ENCODE assay signal across 9 cellular contexts in the genomic region with DNA sequence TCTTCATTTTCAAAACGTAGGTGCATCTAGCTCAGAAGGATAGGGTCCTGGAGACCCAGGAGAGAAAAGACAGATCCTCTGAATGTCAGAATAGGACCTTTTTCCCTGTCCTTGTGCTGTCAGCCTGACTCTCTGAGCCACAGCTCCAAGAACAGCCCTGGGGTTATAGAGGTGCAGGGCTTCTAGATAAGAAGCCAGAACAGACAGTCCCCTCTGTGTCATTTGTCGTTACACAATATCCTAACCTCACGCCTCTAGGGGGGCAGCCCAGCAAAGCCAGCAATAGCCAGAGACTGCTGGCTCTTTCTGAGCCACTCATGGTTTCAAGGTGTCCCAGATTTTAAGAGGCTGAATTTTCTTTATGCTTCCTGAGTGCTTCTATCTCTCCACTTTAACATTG.
DNase-seq lines count a peak whose midpoint lies in the region; ATAC-seq, FAIRE-seq and TF ChIP-seq lines count a peak whose summit lies in the region.
"Had no signal": no experiment of that assay in that cellular context is flagged by ENCODE, and none has a peak within 500 bp of the region (broad histone marks: within the 10 kb centered on the region; RNA-seq: fewer than 3 reads in every experiment).

No MANE protein-coding gene starts in this region.

- no peak for TF ChIP-seq EP300 in suprapubic skin (IDR thresholded peaks at IDR 0.05)

- no peak for ATAC-seq in HG02571 (IDR thresholded peaks at IDR 0.05; ENCODE audit: unreplicated experiment)

- no peak for DNase-seq in activated T-cell treated with anti-CD3 and anti-CD28 coated beads, Interleukin-2, amount 50 U/mL, for 24 hours
- no peak for DNase-seq in activated T-cell treated with anti-CD3 and anti-CD28 coated beads, Interleukin-2, amount 50 U/mL, for 1 hour
- DNase-seq in right atrium auricular region (ENCODE audit: low spot score) (peak; percentile 70), testis (peak; percentile 18), HTR-8/SVneo (ENCODE audit: insufficient read length, low spot score) (no peak), suprapubic skin (ENCODE audit: low spot score in 2 of 2) (no peak)

- H3K27ac ChIP-seq in OCI-LY3 (ENCODE audit: low read length), result peak overlapping the region; percentile 39
- peak overlapping the region; percentile 70 to 88 for H3K27ac ChIP-seq in right atrium auricular region
- H3K27ac ChIP-seq in testis, result no peak overlapping the region
- H3K27ac ChIP-seq in suprapubic skin, result no peak overlapping the region

- no peaks in the 10 kb centered on the region for H4K20me1 ChIP-seq in OCI-LY3 (ENCODE audit: insufficient read depth, low read length)

- peak overlapping the region; percentile 71 for H3K4me3 ChIP-seq in OCI-LY3 (ENCODE audit: low read length)
- H3K4me3 ChIP-seq in right atrium auricular region, result no peak overlapping the region
- no peak overlapping the region for H3K4me3 ChIP-seq in testis
- H3K4me3 ChIP-seq in suprapubic skin, result no peak overlapping the region

- H3K79me2 ChIP-seq in OCI-LY3 (ENCODE audit: low read length), result no peaks in the 10 kb centered on the region

- no peak overlapping the region for H3K4me3 Mint-ChIP-seq in activated T-cell treated with anti-CD3 and anti-CD28 coated beads, Interleukin-2, amount 50 U/mL, for 24 hours
- H3K4me3 Mint-ChIP-seq: nephron had no signal

- H3K9me3 ChIP-seq in OCI-LY3 (ENCODE audit: insufficient read depth, low read length) (no peaks in the 10 kb centered on the region), right atrium auricular region (no peaks in the 10 kb centered on the region), testis (no peaks in the 10 kb centered on the region), suprapubic skin (no peaks in the 10 kb centered on the region)

- WGBS in testis, 2 donors, result 17 to 43% methylated on average over 3 of the region's 3 CpGs
- 51% methylated on average over 3 of the region's 3 CpGs for WGBS in suprapubic skin

- H3K27me3 ChIP-seq in OCI-LY3 (ENCODE audit: low read depth, low read length) (peaks cover 17% of the 10 kb centered on the region), right atrium auricular region (no peaks in the 10 kb centered on the region), testis (no peaks in the 10 kb centered on the region), suprapubic skin (no peaks in the 10 kb centered on the region)

- intact Hi-C loops in testis (cut with DNase I; ENCODE audit: low total_unique reads), result no loop called here

- peak overlapping the region; percentile 29; the same call in 1 of the 2 replicates for H3K9ac ChIP-seq in OCI-LY3 (ENCODE audit: low read length)

- peaks cover 2% of the 10 kb centered on the region for H3K9me3 Mint-ChIP-seq in activated T-cell treated with anti-CD3 and anti-CD28 coated beads, Interleukin-2, amount 50 U/mL, for 24 hours

- H3K27ac Mint-ChIP-seq in activated T-cell treated with anti-CD3 and anti-CD28 coated beads, Interleukin-2, amount 50 U/mL, for 24 hours, result peak overlapping the region; percentile 16
- H3K27ac Mint-ChIP-seq: nephron had no signal

- TF ChIP-seq CTCF in OCI-LY3 (IDR thresholded peaks at IDR 0.05; ENCODE audit: low read depth, low read length) (no peak), right atrium auricular region (IDR thresholded peaks at IDR 0.05) (no peak), testis (IDR thresholded peaks at IDR 0.05) (no peak), suprapubic skin (IDR thresholded peaks at IDR 0.05) (no peak)

- no peak overlapping the region for H2AFZ ChIP-seq in OCI-LY3 (ENCODE audit: low read depth, low read length)

- H3K27me3 Mint-ChIP-seq in activated T-cell treated with anti-CD3 and anti-CD28 coated beads, Interleukin-2, amount 50 U/mL, for 24 hours, result peaks cover 31% of the 10 kb centered on the region

- TF ChIP-seq POLR2A in testis (IDR thresholded peaks at IDR 0.05), result no peak
- TF ChIP-seq POLR2A in suprapubic skin (IDR thresholded peaks at IDR 0.05), result no peak

- no peaks in the 10 kb centered on the region for H3K36me3 Mint-ChIP-seq in activated T-cell treated with anti-CD3 and anti-CD28 coated beads, Interleukin-2, amount 50 U/mL, for 24 hours (ENCODE audit: low read depth)

- H3K4me2 ChIP-seq in OCI-LY3 (ENCODE audit: low read length), result peak overlapping the region; percentile 87

- FAIRE-seq in HTR-8/SVneo (lab: Jason Lieb, UNC), result no peak

- peaks cover 40% of the 10 kb centered on the region for H3K4me1 ChIP-seq in OCI-LY3 (ENCODE audit: low read length)
- H3K4me1 ChIP-seq in right atrium auricular region, result peaks cover 0 to 42% of the 10 kb centered on the region in 2 donors
- H3K4me1 ChIP-seq in testis, result peaks cover 10% of the 10 kb centered on the region
- peaks cover 9% of the 10 kb centered on the region for H3K4me1 ChIP-seq in suprapubic skin

- H3K4me1 Mint-ChIP-seq in activated T-cell treated with anti-CD3 and anti-CD28 coated beads, Interleukin-2, amount 50 U/mL, for 24 hours (ENCODE audit: low read depth), result peaks cover 41% of the 10 kb centered on the region

- H3K36me3 ChIP-seq in OCI-LY3 (replicated peaks; ENCODE audit: low read depth, low read length) (no peaks in the 10 kb centered on the region), right atrium auricular region (no peaks in the 10 kb centered on the region), testis (ENCODE audit: low read depth, missing control alignments) (no peaks in the 10 kb centered on the region), suprapubic skin (no peaks in the 10 kb centered on the region)

Comparison
In these comparisons a context has a peak if more than half of its experiments do, and no peak if none do; other contexts are left out.
1. DNase-seq: peak in right atrium auricular region (single experiment) and testis (single experiment); none in activated T-cell treated with anti-CD3 and anti-CD28 coated beads, Interleukin-2, amount 50 U/mL, for 24 hours (single experiment), activated T-cell treated with anti-CD3 and anti-CD28 coated beads, Interleukin-2, amount 50 U/mL, for 1 hour (single experiment), HTR-8/SVneo (single experiment) and suprapubic skin (0 of 2).
2. H3K27ac ChIP-seq: peak in OCI-LY3 (single experiment) and right atrium auricular region (2 of 2); none in testis (0 of 2) and suprapubic skin (single experiment).